ENCODE assay signal across 8 cellular contexts in genomic region chr2:168961450-168962229, GRCh38.
DNase-seq lines count a peak whose midpoint lies in the region; ATAC-seq, FAIRE-seq and TF ChIP-seq lines count a peak whose summit lies in the region.

No MANE protein-coding gene starts in this region.

- RAD21 ChIA-PET in GM12878 (lab: Charles Lee; ENCODE audit: unreplicated experiment): interaction anchor here (1.3 kb wide), 1 partner anchor 170 kb away, joined by 3 read pairs; no protein-coding TSS in a partner anchor

- H3K79me2 ChIP-seq in GM12878 (ENCODE audit: control insufficient read depth, insufficient read depth, low read length): no peaks in the 10 kb centered on the region

- H3K18ac ChIP-seq in IMR-90 (ENCODE audit: low read depth, low read length): no peak overlapping the region

- SMC1A ChIA-PET in GM12878 (lab: Charles Lee; ENCODE audit: uncharacterized antibody, unreplicated experiment): interaction anchor here (1.5 to 2.1 kb wide), 3 partner anchors 9 to 180 kb away, joined by 4 to 5 read pairs (median 5); no protein-coding TSS in a partner anchor

- no peak overlapping the region for H3K4me3 Mint-ChIP-seq in activated naive CD8-positive, alpha-beta T cell treated with anti-CD3 and anti-CD28 coated beads, Interleukin-2, amount 10 ng/mL, durations not matched to agents 7 days and 5 days
- no peak overlapping the region for H3K4me3 Mint-ChIP-seq in activated naive CD8-positive, alpha-beta T cell treated with anti-CD3 and anti-CD28 coated beads for 36 hours
- no peak overlapping the region for H3K4me3 Mint-ChIP-seq in stimulated activated effector memory CD8-positive, alpha-beta T cell treated with anti-CD3 and anti-CD28 coated beads, Interleukin-12 subunit alpha, Interleukin-12 subunit beta, amount 100 ng/mL, for 72 hours

- no peak overlapping the region for H2AK9ac ChIP-seq in IMR-90 (replicated peaks; ENCODE audit: low read depth, low read length, poor library complexity)

- no peak for TF ChIP-seq EP300 in GM12878 (IDR thresholded peaks at IDR 0.05; ENCODE audit: borderline replicate concordance in 1 of 2, control insufficient read depth in 1 of 2, low read depth in 2 of 2, low read length in 2 of 2)

- H4K5ac ChIP-seq in IMR-90 (ENCODE audit: low read depth, low read length): no peak overlapping the region

- H3K4me1 ChIP-seq in IMR-90 (ENCODE audit: control insufficient read depth, insufficient read depth, low read length) (no peaks in the 10 kb centered on the region), GM12878 (ENCODE audit: control insufficient read depth, insufficient read depth, low read length) (no peaks in the 10 kb centered on the region)

- no peak overlapping the region for H2BK5ac ChIP-seq in IMR-90 (ENCODE audit: low read depth, low read length, poor library complexity, severe bottlenecking)

- BruUV-seq in IMR-90 (replicated peaks; lab: Mats Ljungman, UMichigan) (no TSS peak), GM12878 (replicated peaks; lab: Mats Ljungman, UMichigan) (no TSS peak)

- H2BK20ac ChIP-seq in IMR-90 (ENCODE audit: low read depth, low read length): no peak overlapping the region

- H3K36me3 Mint-ChIP-seq in activated naive CD8-positive, alpha-beta T cell treated with anti-CD3 and anti-CD28 coated beads, Interleukin-2, amount 10 ng/mL, durations not matched to agents 7 days and 5 days: peaks cover 4% of the 10 kb centered on the region
- H3K36me3 Mint-ChIP-seq in activated naive CD8-positive, alpha-beta T cell treated with anti-CD3 and anti-CD28 coated beads for 36 hours: no peaks in the 10 kb centered on the region
- no peaks in the 10 kb centered on the region for H3K36me3 Mint-ChIP-seq in stimulated activated effector memory CD8-positive, alpha-beta T cell treated with anti-CD3 and anti-CD28 coated beads, Interleukin-12 subunit alpha, Interleukin-12 subunit beta, amount 100 ng/mL, for 72 hours

- peak; percentile 95 for FAIRE-seq in GM12878 (lab: Jason Lieb, UNC)

- peaks cover 22% of the 10 kb centered on the region for H3K4me1 Mint-ChIP-seq in activated naive CD8-positive, alpha-beta T cell treated with anti-CD3 and anti-CD28 coated beads, Interleukin-2, amount 10 ng/mL, durations not matched to agents 7 days and 5 days
- peaks cover 11% of the 10 kb centered on the region for H3K4me1 Mint-ChIP-seq in activated naive CD8-positive, alpha-beta T cell treated with anti-CD3 and anti-CD28 coated beads for 36 hours
- peaks cover 34% of the 10 kb centered on the region for H3K4me1 Mint-ChIP-seq in stimulated activated effector memory CD8-positive, alpha-beta T cell treated with anti-CD3 and anti-CD28 coated beads, Interleukin-12 subunit alpha, Interleukin-12 subunit beta, amount 100 ng/mL, for 72 hours

- no peak overlapping the region for H2BK15ac ChIP-seq in IMR-90 (ENCODE audit: low read depth, low read length)

- ATAC-seq in activated naive CD8-positive, alpha-beta T cell treated with anti-CD3 and anti-CD28 coated beads, Interleukin-2, amount 10 ng/mL, durations not matched to agents 7 days and 5 days (ENCODE audit: low read depth): peak; percentile 71
- ATAC-seq in GM21529 (IDR thresholded peaks at IDR 0.05; ENCODE audit: unreplicated experiment) (peak; percentile 97), IMR-90 (ENCODE audit: low read depth) (peak; percentile 94), GM12878 (peak; percentile 93)
- ATAC-seq in stimulated activated effector memory CD8-positive, alpha-beta T cell treated with anti-CD3 and anti-CD28 coated beads, Interleukin-12 subunit alpha, Interleukin-12 subunit beta, amount 100 ng/mL, for 72 hours: peak; percentile 84

- dilution Hi-C loops in IMR-90 (cut with HindIII; ENCODE audit: low sequenced_read_pairs, unreplicated experiment): no loop called here

- intact Hi-C loops in IMR-90 (cut with micrococcal nuclease) (loop anchor here (1.0 to 2.0 kb wide), 2 partner anchors 171 to 261 kb away; no protein-coding TSS in a partner anchor), GM12878 (cut with micrococcal nuclease; ENCODE audit: unreplicated experiment) (loop anchor here (1.0 to 10.0 kb wide), 3 partner anchors 171 to 263 kb away; no protein-coding TSS in a partner anchor)

- 100% methylated on average over 1 of the region's 5 CpGs; no CpG with 5 or more reads in 1 of the 2 experiments for WGBS in IMR-90 (ENCODE audit: extremely low coverage in 2 of 2, insufficient read length in 1 of 2), 2 experiments
- WGBS in GM12878 (ENCODE audit: insufficient coverage, insufficient replicate concordance, low lambda C conversion rate, missing lambda C conversion rate): 2% methylated on average over 5 of the region's 5 CpGs

- H3K9ac ChIP-seq in IMR-90 (ENCODE audit: low read depth, low read length) (no peak overlapping the region), GM12878 (ENCODE audit: control insufficient read depth, insufficient read depth, low read length) (no peak overlapping the region)

- TF ChIP-seq RAD21 in IMR-90 (IDR thresholded peaks at IDR 0.05; ENCODE audit: low read length) (peak; percentile 57), GM12878 (IDR thresholded peaks at IDR 0.05; ENCODE audit: insufficient read depth, low read depth, low read length) (peak; percentile 82)

- no peaks in the 10 kb centered on the region for H3K27me3 ChIP-seq in IMR-90 (ENCODE audit: control insufficient read depth, insufficient read depth, low read length)
- H3K27me3 ChIP-seq in GM12878 (replicated peaks in 1 of 2; ENCODE audit: control insufficient read depth in 2 of 2, insufficient read depth in 2 of 2, low read length in 1 of 2): peaks cover 0 to 2% of the 10 kb centered on the region in 2 experiments; a peak in 1 of 4 replicates

- H3K9me3 ChIP-seq in IMR-90 (ENCODE audit: control insufficient read depth, insufficient read depth, low read length) (no peaks in the 10 kb centered on the region), GM12878 (replicated peaks; ENCODE audit: control insufficient read depth, insufficient read depth, low read length) (no peaks in the 10 kb centered on the region)

- no peak overlapping the region for H3K23ac ChIP-seq in IMR-90 (ENCODE audit: low read depth, low read length)

- no peak overlapping the region for H2AFZ ChIP-seq in IMR-90 (replicated peaks; ENCODE audit: low read length, poor library complexity)
- no peak overlapping the region for H2AFZ ChIP-seq in GM12878 (ENCODE audit: control insufficient read depth, low read depth, low read length)

- H3K4ac ChIP-seq in IMR-90 (ENCODE audit: low read depth, low read length): no peak overlapping the region

- H3K9me1 ChIP-seq in IMR-90 (ENCODE audit: insufficient read depth, low read length): no peaks in the 10 kb centered on the region

- H3K4me2 ChIP-seq in IMR-90 (ENCODE audit: low read depth, low read length) (no peak overlapping the region), GM12878 (ENCODE audit: control insufficient read depth, insufficient read depth) (no peak overlapping the region)

- no peak overlapping the region for H3K14ac ChIP-seq in IMR-90 (replicated peaks; ENCODE audit: low read depth, low read length)

- H4K20me1 ChIP-seq in IMR-90 (ENCODE audit: insufficient read depth, low read length): no peaks in the 10 kb centered on the region
- no peaks in the 10 kb centered on the region for H4K20me1 ChIP-seq in GM12878 (ENCODE audit: control insufficient read depth, insufficient read depth)

- H3K56ac ChIP-seq in IMR-90 (ENCODE audit: extremely low read depth, insufficient read depth, low read length): no peak overlapping the region

- TF ChIP-seq CTCF in IMR-90 (conservative IDR thresholded peaks at IDR 0.05; ENCODE audit: low read depth, low read length) (peak; percentile 72), GM12878 (IDR thresholded peaks at IDR 0.05 in 2 of 3, conservative IDR thresholded peaks at IDR 0.05 in 1 of 3; ENCODE audit: control insufficient read depth in 2 of 3, extremely low read depth in 1 of 3, insufficient read depth in 1 of 3, low read depth in 3 of 3, low read length in 3 of 3) (peak; percentile 72 to 78 (median 76))

- H3K36me3 ChIP-seq in IMR-90 (ENCODE audit: control insufficient read depth, insufficient read depth, low read length) (no peaks in the 10 kb centered on the region), GM12878 (ENCODE audit: control insufficient read depth in 2 of 2, insufficient read depth in 2 of 2, low read length in 1 of 2) (no peaks in the 10 kb centered on the region)

- POLR2A ChIA-PET in activated naive CD8-positive, alpha-beta T cell treated with anti-CD3 and anti-CD28 coated beads, Interleukin-2, amount 10 ng/mL, durations not matched to agents 7 days and 5 days (lab: Charles Lee): interaction anchor here (1.5 kb wide), 1 partner anchor 170 kb away, joined by 3 read pairs; no protein-coding TSS in a partner anchor
- POLR2A ChIA-PET in IMR-90 (lab: Charles Lee; ENCODE audit: unreplicated experiment) (no interaction called here), GM12878 (lab: Charles Lee) (no interaction called here)

- in situ Hi-C loops in IMR-90 (cut with MboI; ENCODE audit: low sequenced_read_pairs): no loop called here
- in situ Hi-C loops in GM12878 (cut with MboI): no loop called here

- H3K27me3 Mint-ChIP-seq in activated naive CD8-positive, alpha-beta T cell treated with anti-CD3 and anti-CD28 coated beads, Interleukin-2, amount 10 ng/mL, durations not matched to agents 7 days and 5 days: peaks cover 6% of the 10 kb centered on the region
- no peaks in the 10 kb centered on the region for H3K27me3 Mint-ChIP-seq in activated naive CD8-positive, alpha-beta T cell treated with anti-CD3 and anti-CD28 coated beads for 36 hours

- no peaks in the 10 kb centered on the region for H3K9me3 Mint-ChIP-seq in activated naive CD8-positive, alpha-beta T cell treated with anti-CD3 and anti-CD28 coated beads, Interleukin-2, amount 10 ng/mL, durations not matched to agents 7 days and 5 days
- no peaks in the 10 kb centered on the region for H3K9me3 Mint-ChIP-seq in activated naive CD8-positive, alpha-beta T cell treated with anti-CD3 and anti-CD28 coated beads for 36 hours
- no peaks in the 10 kb centered on the region for H3K9me3 Mint-ChIP-seq in stimulated activated effector memory CD8-positive, alpha-beta T cell treated with anti-CD3 and anti-CD28 coated beads, Interleukin-12 subunit alpha, Interleukin-12 subunit beta, amount 100 ng/mL, for 72 hours

- no peak overlapping the region for H3K27ac Mint-ChIP-seq in activated naive CD8-positive, alpha-beta T cell treated with anti-CD3 and anti-CD28 coated beads, Interleukin-2, amount 10 ng/mL, durations not matched to agents 7 days and 5 days
- no peak overlapping the region for H3K27ac Mint-ChIP-seq in activated naive CD8-positive, alpha-beta T cell treated with anti-CD3 and anti-CD28 coated beads for 36 hours
- H3K27ac Mint-ChIP-seq in stimulated activated effector memory CD8-positive, alpha-beta T cell treated with anti-CD3 and anti-CD28 coated beads, Interleukin-12 subunit alpha, Interleukin-12 subunit beta, amount 100 ng/mL, for 72 hours: peak overlapping the region; percentile 38

- CTCF ChIA-PET in IMR-90 (lab: Yijun Ruan, JAX): no interaction called here
- CTCF ChIA-PET in GM12878 (lab: Yijun Ruan, JAX): interaction anchor here (0.5 to 6.3 kb wide), 10 partner anchors 8 to 185 kb away, joined by 3 to 32 read pairs (median 3); no protein-coding TSS in a partner anchor

- TF ChIP-seq POLR2A in IMR-90 (IDR thresholded peaks at IDR 0.05; ENCODE audit: low read depth, low read length) (no peak), GM12878 (IDR thresholded peaks at IDR 0.05; ENCODE audit: low read depth, low read length) (no peak)

- no peak for DNase-seq in activated naive CD8-positive, alpha-beta T cell treated with anti-CD3 and anti-CD28 coated beads, Interleukin-2, amount 10 ng/mL, durations not matched to agents 7 days and 5 days
- DNase-seq in activated naive CD8-positive, alpha-beta T cell treated with anti-CD3 and anti-CD28 coated beads for 36 hours: no peak
- peak; percentile 72 for DNase-seq in IMR-90
- DNase-seq in OCI-M2 (lab: John Stamatoyannopoulos, UW; ENCODE audit: unreplicated experiment): peak; percentile 37
- peak; percentile 41 for DNase-seq in GM12878 (ENCODE audit: low read depth, low spot score)
- DNase-seq in iPS-NIHi7 (ENCODE audit: extremely low spot score): peak; percentile 74
- peak; percentile 20 to 62 for DNase-seq in stimulated activated effector memory CD8-positive, alpha-beta T cell treated with anti-CD3 and anti-CD28 coated beads, Interleukin-12 subunit alpha, Interleukin-12 subunit beta, amount 100 ng/mL, for 72 hours (ENCODE audit: low spot score in 2 of 2)

- H3K79me1 ChIP-seq in IMR-90 (ENCODE audit: low read depth in 1 of 2, low read length in 2 of 2): no peaks in the 10 kb centered on the region

- no peak overlapping the region for H4K91ac ChIP-seq in IMR-90 (ENCODE audit: insufficient read depth, low read depth, low read length)

- H3K27ac ChIP-seq in IMR-90 (ENCODE audit: insufficient read depth, low read length) (no peak overlapping the region), GM12878 (ENCODE audit: control insufficient read depth, insufficient read depth) (no peak overlapping the region)

- H4K8ac ChIP-seq in IMR-90 (ENCODE audit: low read depth in 2 of 2, low read length in 2 of 2): no peak overlapping the region

- H2AK5ac ChIP-seq in IMR-90 (ENCODE audit: low read depth, low read length): no peak overlapping the region

- H3K4me3 ChIP-seq in IMR-90 (ENCODE audit: insufficient read depth, low read depth, low read length) (no peak overlapping the region), GM12878 (no peak overlapping the region)

- H2BK120ac ChIP-seq in IMR-90 (ENCODE audit: low read depth, low read length): no peak overlapping the region

Comparison
In these comparisons a context has a peak if more than half of its experiments do, and no peak if none do; other contexts are left out.
1. DNase-seq: peak in IMR-90 (single experiment), OCI-M2 (single experiment), GM12878 (single experiment), iPS-NIHi7 (single experiment) and stimulated activated effector memory CD8-positive, alpha-beta T cell treated with anti-CD3 and anti-CD28 coated beads, Interleukin-12 subunit alpha, Interleukin-12 subunit beta, amount 100 ng/mL, for 72 hours (2 of 2); none in activated naive CD8-positive, alpha-beta T cell treated with anti-CD3 and anti-CD28 coated beads, Interleukin-2, amount 10 ng/mL, durations not matched to agents 7 days and 5 days (single experiment) and activated naive CD8-positive, alpha-beta T cell treated with anti-CD3 and anti-CD28 coated beads for 36 hours (single experiment).
2. Peak in every context shown above with its lines, with median percentiles within 50 percentile points of each other: ATAC-seq.